In genomic region chr13:43329702-43330101, GRCh38 we compare ENCODE assay signal across 22 cellular contexts.
DNase-seq lines count a peak whose midpoint lies in the region; ATAC-seq, FAIRE-seq and TF ChIP-seq lines count a peak whose summit lies in the region.
"Had no signal": no experiment of that assay in that cellular context is flagged by ENCODE, and none has a peak within 500 bp of the region (broad histone marks: within the 10 kb centered on the region; RNA-seq: fewer than 3 reads in every experiment).

No MANE protein-coding gene starts in this region.

- H3K4me3 ChIP-seq in GM23338 (no peak overlapping the region), body of pancreas (no peak overlapping the region), esophagus muscularis mucosa (no peak overlapping the region), pancreas (no peak overlapping the region)
- H3K4me3 ChIP-seq: A549, GM12878 had no signal

- H3K27ac ChIP-seq in GM23338 (ENCODE audit: low read depth), result no peak overlapping the region
- H3K27ac ChIP-seq in body of pancreas, result peak overlapping the region in 2 of 4 donors; percentile 16 to 56
- peak overlapping the region in 3 of 4 donors; percentile 62 to 68 (median 64) for H3K27ac ChIP-seq in esophagus muscularis mucosa (replicated peaks in 1 of 4)
- H3K27ac ChIP-seq in pancreas, result no peak overlapping the region
- H3K27ac ChIP-seq: A549 had no signal

- no peaks in the 10 kb centered on the region for H3F3A ChIP-seq in GM23338 (replicated peaks; ENCODE audit: low read depth)

- no peak for TF ChIP-seq CTCF in GM23338 (conservative IDR thresholded peaks at IDR 0.05; ENCODE audit: low read depth in 2 of 2)
- TF ChIP-seq CTCF in body of pancreas (IDR thresholded peaks at IDR 0.05), result no peak
- no peak for TF ChIP-seq CTCF in esophagus muscularis mucosa (IDR thresholded peaks at IDR 0.05)
- no peak for TF ChIP-seq CTCF in pancreas (IDR thresholded peaks at IDR 0.05)
- no peak for TF ChIP-seq CTCF in MCF 10A (IDR thresholded peaks at IDR 0.05; ENCODE audit: unreplicated experiment)

- no peaks in the 10 kb centered on the region for H3K79me2 ChIP-seq in GM23338 (replicated peaks; ENCODE audit: insufficient read depth)

- POLR2A ChIA-PET in MCF 10A (lab: Yijun Ruan, JAX), result interaction anchor here (0.8 kb wide), 1 partner anchor 9 kb away, joined by 4 read pairs; no protein-coding TSS in a partner anchor

- peak; percentile 20 for TF ChIP-seq EP300 in esophagus muscularis mucosa (IDR thresholded peaks at IDR 0.05)

- H3K27me3 ChIP-seq in GM23338 (ENCODE audit: insufficient read depth) (no peaks in the 10 kb centered on the region), body of pancreas (no peaks in the 10 kb centered on the region), esophagus muscularis mucosa (no peaks in the 10 kb centered on the region), pancreas (no peaks in the 10 kb centered on the region)

- H3K36me3 ChIP-seq in GM23338 (ENCODE audit: insufficient read depth) (no peaks in the 10 kb centered on the region), body of pancreas (replicated peaks in 1 of 2; ENCODE audit: insufficient read depth in 1 of 2, low read depth in 2 of 2) (no peaks in the 10 kb centered on the region), esophagus muscularis mucosa (no peaks in the 10 kb centered on the region), pancreas (no peaks in the 10 kb centered on the region)

- H3K4me3 Mint-ChIP-seq in GM23338 (no peak overlapping the region), MCF 10A (ENCODE audit: unreplicated experiment) (no peak overlapping the region)
- H3K4me3 Mint-ChIP-seq: CD4-positive, alpha-beta memory T cell; H9; HFFc6 had no signal

- H2AFZ ChIP-seq in GM23338, result no peak overlapping the region

- no TSS peak for BruUV-seq in MCF 10A (replicated peaks; lab: Mats Ljungman, UMichigan)

- H3K4me1 ChIP-seq in GM23338 (ENCODE audit: insufficient read depth) (peaks cover 28% of the 10 kb centered on the region), body of pancreas (peaks cover 8% of the 10 kb centered on the region), esophagus muscularis mucosa (peaks cover 3 to 80% (median 65%) of the 10 kb centered on the region in 4 donors), pancreas (no peaks in the 10 kb centered on the region)
- H3K4me1 ChIP-seq: A549, Caco-2 had no signal

- H3K9me3 Mint-ChIP-seq in GM23338 (no peaks in the 10 kb centered on the region), MCF 10A (ENCODE audit: unreplicated experiment) (no peaks in the 10 kb centered on the region)
- H3K9me3 Mint-ChIP-seq: CD4-positive, alpha-beta memory T cell; H9; HFFc6 had no signal

- ATAC-seq in GM23338 (peak; percentile 73), body of pancreas (peak; percentile 62), pancreas (peak; percentile 27 to 79 (median 62)), GM21786 (IDR thresholded peaks at IDR 0.05; ENCODE audit: unreplicated experiment) (no peak)
- ATAC-seq: A549, GM12878 had no signal

- no peaks in the 10 kb centered on the region for H3K9me3 ChIP-seq in body of pancreas
- H3K9me3 ChIP-seq in esophagus muscularis mucosa, result no peaks in the 10 kb centered on the region
- no peaks in the 10 kb centered on the region for H3K9me3 ChIP-seq in pancreas
- H3K9me3 ChIP-seq: A549, Caco-2 had no signal

- TF ChIP-seq POLR2A in body of pancreas (IDR thresholded peaks at IDR 0.05) (no peak), esophagus muscularis mucosa (IDR thresholded peaks at IDR 0.05; ENCODE audit: low read depth) (no peak)

- 0 out of 2 replicates have a peak overlapping the region, but pooled peaks have one; percentile 23 for H3K4me2 ChIP-seq in GM23338
- H3K4me2 ChIP-seq: A549 had no signal

- peaks cover 2% of the 10 kb centered on the region; the same call in 2 of the 3 replicates for H3K4me1 Mint-ChIP-seq in GM23338
- no peaks in the 10 kb centered on the region for H3K4me1 Mint-ChIP-seq in MCF 10A (ENCODE audit: insufficient read depth, unreplicated experiment)
- H3K4me1 Mint-ChIP-seq: CD4-positive, alpha-beta memory T cell; H9 had no signal

- peaks cover 4% of the 10 kb centered on the region for H3K27me3 Mint-ChIP-seq in GM23338 (ENCODE audit: insufficient read depth, low read depth, poor library complexity)
- H3K27me3 Mint-ChIP-seq in MCF 10A (ENCODE audit: insufficient read depth, unreplicated experiment), result no peaks in the 10 kb centered on the region

- WGBS in body of pancreas, 2 donors, result 38 to 50% methylated on average over 2 of the region's 2 CpGs
- 46% methylated on average over 2 of the region's 2 CpGs for WGBS in esophagus muscularis mucosa
- WGBS in pancreas, 2 donors, result 52 to 55% methylated on average over 2 of the region's 2 CpGs

- intact Hi-C loops in body of pancreas (cut with DNase I) (no loop called here), esophagus muscularis mucosa (cut with DNase I) (loop anchor here (5.0 kb wide), 1 partner anchor 42 kb away; no protein-coding TSS in a partner anchor), pancreas (cut with DNase I) (no loop called here), MCF 10A (cut with micrococcal nuclease) (no loop called here)

- DNase-seq in GM23338 (ENCODE audit: low spot score) (peak; percentile 12), body of pancreas (peak in 1 of 4 donors; percentile 11), esophagus muscularis mucosa (ENCODE audit: extremely low spot score) (no peak), pancreas (peak in 1 of 6 donors; percentile 19), MCF 10A (ENCODE audit: unreplicated experiment) (no peak), middle frontal gyrus (ENCODE audit: extremely low spot score, low spot score) (no peak), GM03348 (ENCODE audit: low spot score) (no peak)
- DNase-seq: 8988T; ACHN; AML-193; C1 segment of cervical spinal cord; Caco-2; CD4-positive, alpha-beta memory T cell; DMS153; DND-41; H9; HFFc6 had no signal

- CTCF ChIA-PET in MCF 10A (lab: Yijun Ruan, JAX), result interaction anchor here (0.6 kb wide), 1 partner anchor 458 kb away, joined by 3 read pairs; no protein-coding TSS in a partner anchor

- H3K9me2 ChIP-seq in GM23338 (ENCODE audit: insufficient read depth), result peaks cover 4% of the 10 kb centered on the region; the same call in 1 of the 2 replicates

- H4K20me1 ChIP-seq in GM23338 (replicated peaks; ENCODE audit: insufficient read depth), result no peaks in the 10 kb centered on the region

- no peak for FAIRE-seq in pancreas (lab: Jason Lieb, UNC)
- FAIRE-seq: A549, G401.6, GM12878, GM18507 had no signal

- H3K27ac Mint-ChIP-seq in GM23338 (no peak overlapping the region), MCF 10A (ENCODE audit: low read depth, unreplicated experiment) (no peak overlapping the region)
- H3K27ac Mint-ChIP-seq: CD4-positive, alpha-beta memory T cell; H9; HFFc6 had no signal

- no peaks in the 10 kb centered on the region for H3K36me3 Mint-ChIP-seq in GM23338 (ENCODE audit: low read depth)
- H3K36me3 Mint-ChIP-seq in MCF 10A (ENCODE audit: insufficient read depth, unreplicated experiment), result no peaks in the 10 kb centered on the region
- H3K36me3 Mint-ChIP-seq: CD4-positive, alpha-beta memory T cell had no signal

TF ChIP-seq in GM23338, 12 proteins besides CTCF, POLR2A, EP300 and RAD21 (continues in another document):
- TF ChIP-seq POLR2AphosphoS5 (IDR thresholded peaks at IDR 0.05; ENCODE audit: low read depth), result no peak
- TF ChIP-seq CREB1 (CRISPR knock-in tag; IDR thresholded peaks at IDR 0.05; ENCODE audit: low read depth), result no peak
- no peak for TF ChIP-seq ZNF114 (CRISPR knock-in tag; IDR thresholded peaks at IDR 0.05)
- TF ChIP-seq ZNF331 (CRISPR knock-in tag; IDR thresholded peaks at IDR 0.05; ENCODE audit: low read depth), result no peak
- TF ChIP-seq NANOG (IDR thresholded peaks at IDR 0.05; ENCODE audit: borderline replicate concordance), result no peak
- no peak for TF ChIP-seq REST (IDR thresholded peaks at IDR 0.05; ENCODE audit: unreplicated experiment)
- TF ChIP-seq EZH2 (IDR thresholded peaks at IDR 0.05; ENCODE audit: low read depth, unreplicated experiment), result no peak
- no peak for TF ChIP-seq JUNB (IDR thresholded peaks at IDR 0.05; ENCODE audit: unreplicated experiment)

Comparison
In these comparisons a context has a peak if more than half of its experiments do, and no peak if none do; other contexts are left out.
1. H3K27ac ChIP-seq: peak in esophagus muscularis mucosa (3 of 4); none in GM23338 (single experiment) and pancreas (0 of 4).